8 cellular contexts compared by ENCODE assay signal in the genomic region with DNA sequence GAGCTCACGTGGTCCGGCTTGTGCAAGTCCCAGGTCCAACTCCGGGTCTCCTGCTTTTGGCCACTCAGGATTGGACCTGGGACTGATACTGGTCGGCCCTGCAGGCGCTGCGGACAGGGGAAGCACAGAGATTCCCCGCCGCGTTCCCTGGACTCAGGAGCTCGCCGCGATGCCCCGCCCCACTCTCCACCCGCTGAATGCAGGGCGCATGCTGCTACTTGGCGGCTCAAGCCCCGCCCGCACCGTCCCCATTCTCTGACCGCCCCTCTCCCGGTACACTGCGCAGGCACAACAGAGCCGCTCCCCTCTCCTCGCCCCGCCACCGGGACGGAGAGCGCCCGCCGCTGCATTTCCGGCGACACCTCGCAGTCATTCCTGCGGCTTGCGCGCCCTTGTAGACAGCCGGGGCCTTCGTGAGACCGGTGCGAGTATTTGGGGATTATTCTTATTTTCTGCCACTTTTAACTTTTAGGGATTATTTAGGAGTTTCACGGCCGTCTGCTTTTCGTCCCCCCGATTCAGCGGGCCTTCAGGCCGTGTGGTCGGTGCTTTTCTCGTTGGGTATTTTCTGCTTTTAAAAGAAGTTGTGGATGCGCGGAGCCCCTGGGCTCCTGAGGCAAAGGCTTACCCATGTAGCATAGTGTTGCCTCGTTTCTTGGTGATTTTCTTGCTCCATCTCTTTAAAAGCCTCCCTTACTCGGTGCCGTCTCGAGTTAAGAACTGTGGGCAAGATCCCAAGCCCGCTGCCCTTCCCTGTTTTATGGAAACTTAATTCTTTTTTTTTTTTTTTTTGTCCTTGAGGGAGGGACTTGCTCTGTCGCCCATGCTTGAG. TPM values are rescaled to one million over a fixed set of nuclear protein-coding genes. Genes with fewer than 3 reads are reported as not detected.
A peak's percentile ranks its signal among the peaks of the same experiment; 100 is the strongest.
DNase-seq lines count a peak whose midpoint lies in the region; ATAC-seq, FAIRE-seq and TF ChIP-seq lines count a peak whose summit lies in the region.

A gene (plus strand): TSS at position 251 of the 832 bp plus-strand sequence. CDS start 1,544 bp downstream, outside the sequence.

- H3K9me3 ChIP-seq in A673 (ENCODE audit: low read depth, low read length, poor library complexity, severe bottlenecking) (peaks cover 4% of the 10 kb centered on the region), smooth muscle cell (replicated peaks; ENCODE audit: low read depth) (no peaks in the 10 kb centered on the region)

- peaks cover 13% of the 10 kb centered on the region for H3F3A ChIP-seq in smooth muscle cell (ENCODE audit: low read depth)

- H2AFZ ChIP-seq in smooth muscle cell (ENCODE audit: low read depth), result peak within 1 kb of the TSS; percentile 94

- under 1% methylated on average over 55 of the region's 56 CpGs for WGBS in smooth muscle cell (ENCODE audit: low lambda C conversion rate)

- TF ChIP-seq CTCF in A673 (conservative IDR thresholded peaks at IDR 0.05; ENCODE audit: low read depth, low read length) (no peak), WI38 (IDR thresholded peaks at IDR 0.05; ENCODE audit: low read depth, low read length) (no peak), bronchial epithelial cell (IDR thresholded peaks at IDR 0.05; ENCODE audit: insufficient read depth, low read length, severe bottlenecking) (no peak), smooth muscle cell (IDR thresholded peaks at IDR 0.05; ENCODE audit: borderline replicate concordance, insufficient read depth, poor library complexity, severe bottlenecking) (no peak)

- H3K4me1 ChIP-seq in A673 (ENCODE audit: insufficient read depth, low read length, poor library complexity, severe bottlenecking) (peaks cover 15% of the 10 kb centered on the region), smooth muscle cell (ENCODE audit: low read depth) (peaks cover 28% of the 10 kb centered on the region)

- no peaks in the 10 kb centered on the region for H4K20me1 ChIP-seq in smooth muscle cell (ENCODE audit: low read depth)

- H3K9ac ChIP-seq in smooth muscle cell (ENCODE audit: low read depth), result peak within 1 kb of the TSS; percentile 85

- H3K36me3 ChIP-seq in A673 (ENCODE audit: insufficient read depth, low read length, poor library complexity, severe bottlenecking) (no peaks in the 10 kb centered on the region), bronchial epithelial cell (ENCODE audit: control insufficient read depth, insufficient read depth, low read length) (peaks cover 16% of the 10 kb centered on the region), smooth muscle cell (ENCODE audit: low read depth) (peaks cover 8% of the 10 kb centered on the region)

- POLR2A ChIA-PET in A673 (lab: Charles Lee; ENCODE audit: low non-redundant PET), result interaction anchor here (0.8 kb wide), 1 partner anchor 31 kb away, joined by 4 read pairs; no protein-coding TSS in a partner anchor

- ATAC-seq in GM18868 (IDR thresholded peaks at IDR 0.05; ENCODE audit: unreplicated experiment) (peak; percentile 94), HG03108 (IDR thresholded peaks at IDR 0.05; ENCODE audit: unreplicated experiment) (peak; percentile 95)

- DNase-seq in A673 (ENCODE audit: low spot score) (peak; percentile 96), NCI-H2196 (lab: John Stamatoyannopoulos, UW; ENCODE audit: unreplicated experiment) (peak; percentile 100), bronchial epithelial cell (ENCODE audit: low read depth) (peak; percentile 93), iPS-NIHi11 (ENCODE audit: low spot score) (peak; percentile 99), smooth muscle cell (lab: John Stamatoyannopoulos, UW; ENCODE audit: unreplicated experiment) (peak; percentile 92)

- FAIRE-seq in bronchial epithelial cell (lab: Jason Lieb, UNC), result no peak

- H3K4me2 ChIP-seq in smooth muscle cell, result peak within 1 kb of the TSS; percentile 90

- H3K27ac ChIP-seq in A673 (ENCODE audit: low read depth, low read length, poor library complexity, severe bottlenecking) (peak within 1 kb of the TSS; percentile 85), smooth muscle cell (ENCODE audit: low read depth) (peak within 1 kb of the TSS; percentile 77)

- CTCF ChIA-PET in A673 (lab: Charles Lee), result interaction anchor here (1.2 kb wide), 1 partner anchor 245 kb away, joined by 5 read pairs; no protein-coding TSS in a partner anchor

- H3K27me3 ChIP-seq in A673 (replicated peaks; ENCODE audit: insufficient read depth, low read depth, low read length, poor library complexity) (no peaks in the 10 kb centered on the region), bronchial epithelial cell (ENCODE audit: control insufficient read depth, insufficient read depth, low read length) (no peaks in the 10 kb centered on the region), smooth muscle cell (ENCODE audit: low read depth) (no peaks in the 10 kb centered on the region)

- H3K4me3 ChIP-seq in A673 (ENCODE audit: low read depth, low read length, poor library complexity, severe bottlenecking) (peak within 1 kb of the TSS; percentile 70), WI38 (ENCODE audit: low read depth, low read length) (peak within 1 kb of the TSS; percentile 82), bronchial epithelial cell (ENCODE audit: low read depth, low read length) (peak within 1 kb of the TSS; percentile 71), smooth muscle cell (peak within 1 kb of the TSS; percentile 79)

- TSS peak; percentile 66 for BruUV-seq in A673 (replicated peaks; lab: Mats Ljungman, UMichigan)

- peaks cover 12% of the 10 kb centered on the region for H3K79me2 ChIP-seq in smooth muscle cell (ENCODE audit: low read depth)

- intact Hi-C loops in A673 (cut with micrococcal nuclease; ENCODE audit: unreplicated experiment), result loop anchor here (2.0 kb wide), 1 partner anchor 24 kb away; a partner anchor contains a TSS

RNA-seq across cellular contexts. Expression of the gene that starts here (rescaled TPM):
- total RNA-seq in A673 (2021), result 68.3 and 75.1 TPM in 2 replicates
- 132 and 136 TPM in 2 replicates for total RNA-seq in bronchial epithelial cell
- 178 and 180 TPM in 2 replicates for total RNA-seq in smooth muscle cell
- polyA plus RNA-seq in smooth muscle cell, result 180 and 182 TPM in 2 replicates

Comparison
In these comparisons a context has a peak if more than half of its experiments do, and no peak if none do; other contexts are left out.
1. Peak in every context shown above with its lines: DNase-seq, ATAC-seq, H3K4me3 ChIP-seq and H3K27ac ChIP-seq.